Comparison of ENCODE assay signal across 9 cellular contexts in genomic region chr19:18762125-18763023, GRCh38. TPM values are rescaled to one million over a fixed set of nuclear protein-coding genes. Genes with fewer than 3 reads are reported as not detected.
DNase-seq lines count a peak whose midpoint lies in the region; ATAC-seq, FAIRE-seq and TF ChIP-seq lines count a peak whose summit lies in the region.
"Had no signal": no experiment of that assay in that cellular context is flagged by ENCODE, and none has a peak within 500 bp of the region (broad histone marks: within the 10 kb centered on the region; RNA-seq: fewer than 3 reads in every experiment).

No MANE protein-coding gene starts in this region.

- peaks cover 35% of the 10 kb centered on the region for H3K4me1 Mint-ChIP-seq in MCF 10A (ENCODE audit: insufficient read depth, unreplicated experiment)

- H3K9me3 Mint-ChIP-seq in MCF 10A (ENCODE audit: unreplicated experiment): no peaks in the 10 kb centered on the region

- POLR2A ChIA-PET in MCF 10A (lab: Yijun Ruan, JAX): interaction anchor here (0.6 to 2.0 kb wide), 14 partner anchors 10 to 265 kb away, joined by 3 to 10 read pairs (median 3); partner anchors contain the start of genes COPE, DDX49 and UPF1

- intact Hi-C loops in MCF 10A (cut with micrococcal nuclease): loop anchor here (5.0 kb wide), 2 partner anchors 75 to 170 kb away; no protein-coding TSS in a partner anchor

- peak; percentile 23 for DNase-seq in NCI-H1436 (lab: John Stamatoyannopoulos, UW)
- DNase-seq in NCI-H1436 treated with DMSO at 0.1 percent for 48 hours (lab: John Stamatoyannopoulos, UW): no peak
- DNase-seq in MCF 10A (ENCODE audit: unreplicated experiment): peak; percentile 98
- peak; percentile 98 for DNase-seq in left lobe of liver (ENCODE audit: low spot score)
- peak; percentile 84 for DNase-seq in urothelium cell line (ENCODE audit: low spot score)
- DNase-seq in stimulated activated CD4-positive, alpha-beta T cell treated with anti-CD3 and anti-CD28 coated beads, Interleukin-2, amount 100 ng/mL, for 24 hours: no peak

- CTCF ChIA-PET in MCF 10A (lab: Yijun Ruan, JAX): interaction anchor here (0.5 to 1.7 kb wide), 6 partner anchors 85 to 375 kb away, joined by 3 to 8 read pairs (median 3); partner anchors contain the start of gene COPE

- H3K27me3 Mint-ChIP-seq in MCF 10A (ENCODE audit: insufficient read depth, unreplicated experiment): no peaks in the 10 kb centered on the region

- FAIRE-seq in urothelium cell line (lab: Jason Lieb, UNC): no peak
- FAIRE-seq: A549 had no signal

- ATAC-seq in left lobe of liver: peak; percentile 93
- no peak for ATAC-seq in GM18868 (IDR thresholded peaks at IDR 0.05; ENCODE audit: unreplicated experiment)
- no peak for ATAC-seq in HG02759 (IDR thresholded peaks at IDR 0.05; ENCODE audit: unreplicated experiment)

- TF ChIP-seq CTCF in MCF 10A (IDR thresholded peaks at IDR 0.05; ENCODE audit: unreplicated experiment): no peak

- H3K4me3 Mint-ChIP-seq in MCF 10A (ENCODE audit: unreplicated experiment): peak overlapping the region; percentile 63

- H3K27ac Mint-ChIP-seq in MCF 10A (ENCODE audit: low read depth, unreplicated experiment): peak overlapping the region; percentile 55

- H3K36me3 Mint-ChIP-seq in MCF 10A (ENCODE audit: insufficient read depth, unreplicated experiment): peaks cover 4% of the 10 kb centered on the region

- no TSS peak for BruUV-seq in MCF 10A (replicated peaks; lab: Mats Ljungman, UMichigan)

RNA-seq across cellular contexts. Expression of gene COMP, which starts 28.7 kb away (rescaled TPM):
- total RNA-seq in MCF 10A (2022) (not detected in 2 replicates), left lobe of liver (not detected)

Comparison
In these comparisons a context has a peak if more than half of its experiments do, and no peak if none do; other contexts are left out.
1. DNase-seq: peak in NCI-H1436 (single experiment), MCF 10A (single experiment), left lobe of liver (single experiment) and urothelium cell line (single experiment); none in NCI-H1436 treated with DMSO at 0.1 percent for 48 hours (single experiment) and stimulated activated CD4-positive, alpha-beta T cell treated with anti-CD3 and anti-CD28 coated beads, Interleukin-2, amount 100 ng/mL, for 24 hours (0 of 2).